9 cellular contexts compared by ENCODE assay signal in the genomic region with DNA sequence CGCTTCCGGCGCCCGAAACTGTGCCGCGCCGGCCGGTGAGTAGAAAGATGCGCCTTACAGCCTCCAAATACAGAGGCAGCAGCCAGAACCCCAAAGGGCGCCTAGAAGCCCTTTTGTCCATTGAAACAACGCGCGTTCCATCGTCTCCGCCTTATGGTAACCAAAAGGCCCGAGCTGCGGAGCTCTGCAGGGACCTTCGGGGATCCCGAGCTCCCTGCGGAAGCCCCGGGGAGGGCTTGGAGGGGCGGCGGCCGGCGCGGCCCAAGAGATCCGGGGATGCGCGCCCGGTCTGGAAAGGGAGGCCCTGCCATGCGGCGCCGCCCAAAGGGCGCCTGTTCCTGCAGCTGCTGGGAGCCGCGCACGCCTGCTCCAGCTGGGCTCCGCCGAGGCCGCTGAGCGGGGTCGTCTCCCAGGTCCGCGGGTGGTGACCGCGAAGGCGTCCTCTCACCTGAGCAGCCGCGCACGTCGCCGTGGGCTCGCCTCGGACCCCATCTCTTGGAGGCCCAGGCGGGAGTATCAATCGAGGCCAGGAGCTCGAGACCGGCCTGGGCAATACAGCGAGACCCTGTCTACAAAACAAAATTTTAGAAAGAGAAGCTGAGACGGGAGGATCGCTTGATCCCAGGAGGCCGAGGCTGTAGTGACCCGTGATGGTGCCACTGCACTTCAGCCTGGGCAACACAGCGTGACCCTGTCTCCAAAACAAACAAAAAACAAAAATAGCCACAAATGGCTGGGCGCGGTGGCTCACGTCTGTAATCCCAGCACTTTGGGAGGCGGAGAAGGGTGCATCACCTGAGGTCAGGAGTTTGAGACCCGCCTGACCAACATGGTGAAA. TPM values are rescaled to one million over a fixed set of nuclear protein-coding genes. Genes with fewer than 3 reads are reported as not detected.
DNase-seq lines count a peak whose midpoint lies in the region; ATAC-seq, FAIRE-seq and TF ChIP-seq lines count a peak whose summit lies in the region.
"Had no signal": no experiment of that assay in that cellular context is flagged by ENCODE, and none has a peak within 500 bp of the region (broad histone marks: within the 10 kb centered on the region; RNA-seq: fewer than 3 reads in every experiment).

No MANE protein-coding gene starts in this region.

- in situ Hi-C loops in HepG2 (cut with HindIII; ENCODE audit: extremely low pct_ligation_motif_present, low pct_unique_long_range_greater_than_20kb) = loop anchor here (25.0 kb wide), 1 partner anchor 478 kb away; a partner anchor contains a TSS

- H3K4me1 Mint-ChIP-seq in T-helper 2 cell treated with Interferon-gamma antibody and Interleukin-4, amounts not matched to agents 5 μg/mL and 100 μg/mL, for 36 hours (ENCODE audit: low read depth) = peaks cover 53% of the 10 kb centered on the region

- peaks cover 42% of the 10 kb centered on the region for H3K79me2 ChIP-seq in HepG2 (ENCODE audit: insufficient read depth, low read length)

- H3K36me3 Mint-ChIP-seq in T-helper 2 cell treated with Interferon-gamma antibody and Interleukin-4, amounts not matched to agents 5 μg/mL and 100 μg/mL, for 36 hours (ENCODE audit: low read depth) = peaks cover 10% of the 10 kb centered on the region

- POLR2A ChIA-PET in HepG2 (lab: Yijun Ruan, JAX) = interaction anchor here (0.7 to 14.0 kb wide), 20 partner anchors 10 to 1104 kb away, joined by 3 to 265 read pairs (median 6); a partner anchor contains a TSS

- H4K20me1 ChIP-seq in HepG2 (ENCODE audit: insufficient read depth, low read length) = peaks cover 27% of the 10 kb centered on the region

- H3K4me2 ChIP-seq in HepG2 (ENCODE audit: low read depth, low read length) = peak overlapping the region; percentile 84

- H3K9me3 Mint-ChIP-seq in T-helper 2 cell treated with Interferon-gamma antibody and Interleukin-4, amounts not matched to agents 5 μg/mL and 100 μg/mL, for 36 hours = no peaks in the 10 kb centered on the region

- H3K4me1 ChIP-seq in HepG2 (ENCODE audit: insufficient read depth, low read length) (peaks cover 54% of the 10 kb centered on the region), subcutaneous abdominal adipose tissue (ENCODE audit: control insufficient read depth in 5 of 5, insufficient read depth in 5 of 5, low read length in 5 of 5) (peaks cover 11 to 58% (median 52%) of the 10 kb centered on the region in 5 donors)

- peak; percentile 8 for ATAC-seq in HG02588 (IDR thresholded peaks at IDR 0.05; ENCODE audit: unreplicated experiment)
- peak; percentile 35 for ATAC-seq in HepG2

- H3K27ac Mint-ChIP-seq in T-helper 2 cell treated with Interferon-gamma antibody and Interleukin-4, amounts not matched to agents 5 μg/mL and 100 μg/mL, for 36 hours = peak overlapping the region; percentile 97

- peak in 1 of 2 experiments; percentile 6; a peak in 1 of 4 replicates for TF ChIP-seq POLR2A in HepG2 (IDR thresholded peaks at IDR 0.05; ENCODE audit: insufficient read depth in 1 of 2, low read depth in 2 of 2, low read length in 2 of 2)

- peak overlapping the region; percentile 90 for H3K4me3 ChIP-seq in bronchial epithelial cell (ENCODE audit: low read depth, low read length)
- H3K4me3 ChIP-seq in HepG2 (replicated peaks in 1 of 3; ENCODE audit: insufficient read depth in 1 of 3, low read depth in 2 of 3, low read length in 3 of 3) = peak overlapping the region; percentile 78 to 100 (median 96)
- peak overlapping the region; percentile 74 to 85 (median 79) for H3K4me3 ChIP-seq in subcutaneous abdominal adipose tissue (ENCODE audit: low read depth in 1 of 5, low read length in 5 of 5)

- no peaks in the 10 kb centered on the region for H3K27me3 ChIP-seq in bronchial epithelial cell (ENCODE audit: control insufficient read depth, insufficient read depth, low read length)
- H3K27me3 ChIP-seq in HepG2 (ENCODE audit: control insufficient read depth in 1 of 2, insufficient read depth in 2 of 2, low read length in 2 of 2) = no peaks in the 10 kb centered on the region; a peak in 1 of 5 replicates
- no peaks in the 10 kb centered on the region for H3K27me3 ChIP-seq in subcutaneous abdominal adipose tissue (ENCODE audit: control insufficient read depth in 5 of 5, insufficient read depth in 4 of 5, low read length in 5 of 5)

- H3K27ac ChIP-seq in HepG2 (ENCODE audit: extremely low read length, insufficient read depth, low read length) = peak overlapping the region; percentile 100
- H3K27ac ChIP-seq in subcutaneous abdominal adipose tissue (ENCODE audit: low read depth, low read length) = peak overlapping the region; percentile 74

- H3K36me3 ChIP-seq in bronchial epithelial cell (ENCODE audit: control insufficient read depth, insufficient read depth, low read length) = no peaks in the 10 kb centered on the region
- peaks cover 0 to 6% of the 10 kb centered on the region in 2 experiments; a peak in 1 of 5 replicates for H3K36me3 ChIP-seq in HepG2 (replicated peaks in 1 of 2; ENCODE audit: control insufficient read depth in 1 of 2, insufficient read depth in 2 of 2, low read length in 2 of 2)
- no peaks in the 10 kb centered on the region for H3K36me3 ChIP-seq in subcutaneous abdominal adipose tissue (ENCODE audit: control insufficient read depth in 5 of 5, insufficient read depth in 5 of 5, low read length in 5 of 5)

- TF ChIP-seq EP300 in HepG2 (IDR thresholded peaks at IDR 0.05; ENCODE audit: low read depth in 2 of 2, low read length in 2 of 2) = 0 out of 4 replicates have a peak, but pooled peaks of 1 of the 2 experiments have one; percentile 5
- TF ChIP-seq EP300 in HepG2 (CRISPR knock-in tag; IDR thresholded peaks at IDR 0.05; ENCODE audit: borderline replicate concordance) = no peak

- WGBS in HepG2 (ENCODE audit: low lambda C conversion rate) = under 1% methylated on average over 35 of the region's 69 CpGs

- DNase-seq in T-helper 2 cell treated with Interferon-gamma antibody and Interleukin-4, amounts not matched to agents 5 μg/mL and 100 μg/mL, for 36 hours (ENCODE audit: low spot score) = no peak
- DNase-seq in T-helper 2 cell = no peak
- peak; percentile 64 for DNase-seq in NCI-H146 treated with DMSO at 0.1 percent for 48 hours (lab: John Stamatoyannopoulos, UW; ENCODE audit: unreplicated experiment)
- DNase-seq in bronchial epithelial cell (ENCODE audit: low read depth) = no peak
- peak; percentile 57 for DNase-seq in HepG2 (ENCODE audit: low spot score)
- DNase-seq in NCI-H526 treated with DMSO at 0.1 percent for 48 hours (lab: John Stamatoyannopoulos, UW) = no peak

- H2AFZ ChIP-seq in HepG2 (ENCODE audit: low read length) = no peak overlapping the region

- FAIRE-seq in bronchial epithelial cell (lab: Jason Lieb, UNC) = no peak
- FAIRE-seq in HepG2 (lab: Jason Lieb, UNC) = no peak
- FAIRE-seq: frontal cortex had no signal

- H3K9me3 ChIP-seq in HepG2 (ENCODE audit: low read length) (no peaks in the 10 kb centered on the region), subcutaneous abdominal adipose tissue (ENCODE audit: control insufficient read depth in 5 of 5, low read length in 5 of 5) (no peaks in the 10 kb centered on the region)

- intact Hi-C loops in HepG2 (cut with micrococcal nuclease; ENCODE audit: unreplicated experiment) = loop anchor here (2.0 to 10.0 kb wide), 3 partner anchors 68 to 470 kb away; a partner anchor contains a TSS

- peak overlapping the region; percentile 91 for H3K4me3 Mint-ChIP-seq in T-helper 2 cell treated with Interferon-gamma antibody and Interleukin-4, amounts not matched to agents 5 μg/mL and 100 μg/mL, for 36 hours

- peak overlapping the region; percentile 100 for H3K9ac ChIP-seq in HepG2 (ENCODE audit: insufficient read depth, low read depth, low read length)
- peak overlapping the region in 4 of 5 donors; percentile 75 to 77 (median 76) for H3K9ac ChIP-seq in subcutaneous abdominal adipose tissue (ENCODE audit: low read length in 5 of 5)

- peak; percentile 49; the same call in 1 of the 2 replicates for TF ChIP-seq RAD21 in HepG2 (CRISPR knock-in tag; IDR thresholded peaks at IDR 0.05)

- CTCF ChIA-PET in HepG2 (lab: Yijun Ruan, JAX; ENCODE audit: low intra/inter-chr PET ratio, low total read pairs) = no interaction called here

- no peak for TF ChIP-seq CTCF in bronchial epithelial cell (IDR thresholded peaks at IDR 0.05; ENCODE audit: insufficient read depth, low read length, severe bottlenecking)
- TF ChIP-seq CTCF in HepG2 (CRISPR knock-in tag; IDR thresholded peaks at IDR 0.05) = no peak; the same call in 1 of the 2 replicates

- BruUV-seq in HepG2 (replicated peaks; lab: Mats Ljungman, UMichigan) = TSS peak; percentile 33

- peaks cover 2% of the 10 kb centered on the region for H3K27me3 Mint-ChIP-seq in T-helper 2 cell treated with Interferon-gamma antibody and Interleukin-4, amounts not matched to agents 5 μg/mL and 100 μg/mL, for 36 hours (ENCODE audit: low read depth)

RNA-seq across cellular contexts. Expression of a gene that starts 0.8 kb away (rescaled TPM):
- total RNA-seq in bronchial epithelial cell (22.9 and 24.7 TPM in 2 replicates), HepG2 (2016; rRNA removed; fragmentation: Illumina TruSeq; extraction: Trizol) (81.3 and 92.4 TPM in 2 replicates)
- 18.3 and 22.9 TPM in 2 replicates for total RNA-seq in HepG2 (2016; cell fraction: cytosol; rRNA removed; fragmentation: Illumina TruSeq; extraction: Trizol; ENCODE audit: low read depth)
- total RNA-seq in HepG2 (2016; cell fraction: insoluble cytoplasmic fraction; rRNA removed; fragmentation: Illumina TruSeq; extraction: Trizol) = 64.5 and 91.5 TPM in 2 replicates
- 33.7 and 38.0 TPM in 2 replicates for total RNA-seq in HepG2 (2016; cell fraction: membrane; rRNA removed; fragmentation: Illumina TruSeq; extraction: Trizol)
- total RNA-seq in HepG2 (2016; cell fraction: nucleus; rRNA removed; fragmentation: Illumina TruSeq; extraction: Trizol) = 94.4 and 107 TPM in 2 replicates
- polyA plus RNA-seq in HepG2 (2011; rRNA removed) = 101 and 118 TPM in 2 replicates
- 51.6 and 63.1 TPM in 2 replicates for polyA plus RNA-seq in HepG2 (2011; cell fraction: cytosol; rRNA removed)
- 393 and 579 TPM in 2 replicates for polyA plus RNA-seq in HepG2 (2011; cell fraction: nucleus; rRNA removed)
- polyA plus RNA-seq in HepG2 (2012) = 75.5 and 101 TPM in 2 replicates
- polyA plus RNA-seq in HepG2 (2016; cell fraction: cytosol; fragmentation: Illumina TruSeq; extraction: Trizol; ENCODE audit: low read depth) = 6.1 and 6.4 TPM in 2 replicates
- 57.9 and 71.3 TPM in 2 replicates for polyA plus RNA-seq in HepG2 (2016; cell fraction: insoluble cytoplasmic fraction; fragmentation: Illumina TruSeq; extraction: Trizol; ENCODE audit: low read depth)
- 18.2 and 18.3 TPM in 2 replicates for polyA plus RNA-seq in HepG2 (2016; cell fraction: membrane; fragmentation: Illumina TruSeq; extraction: Trizol; ENCODE audit: low read depth)
- 256 and 269 TPM in 2 replicates for polyA plus RNA-seq in HepG2 (2016; cell fraction: nucleus; fragmentation: Illumina TruSeq; extraction: Trizol; ENCODE audit: insufficient read depth, low read depth)
- polyA minus RNA-seq in HepG2 (2011; rRNA and poly(A)+ RNA removed; ENCODE audit: low replicate concordance) = 29.6 and 164 TPM in 2 replicates
- polyA minus RNA-seq in HepG2 (2011; cell fraction: cytosol; rRNA and poly(A)+ RNA removed) = 53.4 and 63.9 TPM in 2 replicates
- polyA minus RNA-seq in HepG2 (2011; cell fraction: nucleus; rRNA and poly(A)+ RNA removed) = 202 and 208 TPM in 2 replicates

RNA-seq across cellular contexts. Expression of a gene that starts 7.8 kb away (rescaled TPM):
- total RNA-seq in bronchial epithelial cell = 75.8 and 166 TPM in 2 replicates
- 15.7 and 30.6 TPM in 2 replicates for total RNA-seq in HepG2 (2016; rRNA removed; fragmentation: Illumina TruSeq; extraction: Trizol)
- total RNA-seq in HepG2 (2016; cell fraction: cytosol; rRNA removed; fragmentation: Illumina TruSeq; extraction: Trizol; ENCODE audit: low read depth) = 5.5 and 7.0 TPM in 2 replicates
- 15.9 and 27.1 TPM in 2 replicates for total RNA-seq in HepG2 (2016; cell fraction: insoluble cytoplasmic fraction; rRNA removed; fragmentation: Illumina TruSeq; extraction: Trizol)
- total RNA-seq in HepG2 (2016; cell fraction: membrane; rRNA removed; fragmentation: Illumina TruSeq; extraction: Trizol) = 24.8 and 26.3 TPM in 2 replicates
- total RNA-seq in HepG2 (2016; cell fraction: nucleus; rRNA removed; fragmentation: Illumina TruSeq; extraction: Trizol) = 22.0 and 22.3 TPM in 2 replicates
- polyA plus RNA-seq in HepG2 (2011; rRNA removed) = 37.4 and 37.9 TPM in 2 replicates
- polyA plus RNA-seq in HepG2 (2011; cell fraction: cytosol; rRNA removed) = 18.1 and 36.3 TPM in 2 replicates
- 15.1 and 23.4 TPM in 2 replicates for polyA plus RNA-seq in HepG2 (2011; cell fraction: nucleus; rRNA removed)
- polyA plus RNA-seq in HepG2 (2012) = 68.5 and 98.3 TPM in 2 replicates
- polyA plus RNA-seq in HepG2 (2016; cell fraction: cytosol; fragmentation: Illumina TruSeq; extraction: Trizol; ENCODE audit: low read depth) = 9.9 and 13.1 TPM in 2 replicates
- 65.5 and 71.9 TPM in 2 replicates for polyA plus RNA-seq in HepG2 (2016; cell fraction: insoluble cytoplasmic fraction; fragmentation: Illumina TruSeq; extraction: Trizol; ENCODE audit: low read depth)
- polyA plus RNA-seq in HepG2 (2016; cell fraction: membrane; fragmentation: Illumina TruSeq; extraction: Trizol; ENCODE audit: low read depth) = 26.7 and 27.4 TPM in 2 replicates
- polyA plus RNA-seq in HepG2 (2016; cell fraction: nucleus; fragmentation: Illumina TruSeq; extraction: Trizol; ENCODE audit: insufficient read depth, low read depth) = 42.6 and 45.0 TPM in 2 replicates
- 13.2 and 15.8 TPM in 2 replicates for polyA minus RNA-seq in HepG2 (2011; rRNA and poly(A)+ RNA removed; ENCODE audit: low replicate concordance)
- polyA minus RNA-seq in HepG2 (2011; cell fraction: cytosol; rRNA and poly(A)+ RNA removed) = 22.2 and 35.4 TPM in 2 replicates
- 23.0 and 32.7 TPM in 2 replicates for polyA minus RNA-seq in HepG2 (2011; cell fraction: nucleus; rRNA and poly(A)+ RNA removed)

Comparison
In these comparisons a context has a peak if more than half of its experiments do, and no peak if none do; other contexts are left out.
1. DNase-seq: peak in NCI-H146 treated with DMSO at 0.1 percent for 48 hours (single experiment) and HepG2 (single experiment); none in T-helper 2 cell treated with Interferon-gamma antibody and Interleukin-4, amounts not matched to agents 5 μg/mL and 100 μg/mL, for 36 hours (single experiment), T-helper 2 cell (0 of 5), bronchial epithelial cell (single experiment) and NCI-H526 treated with DMSO at 0.1 percent for 48 hours (single experiment).
2. Peak in every context shown above with its lines, with median percentiles within 50 percentile points of each other: H3K4me3 ChIP-seq.